In genomic region chr1:203776636-203777035, GRCh38 we compare ENCODE assay signal across 13 cellular contexts. TPM values are rescaled to one million over a fixed set of nuclear protein-coding genes. Genes with fewer than 3 reads are reported as not detected.
A peak's percentile ranks its signal among the peaks of the same experiment; 100 is the strongest.
DNase-seq lines count a peak whose midpoint lies in the region; ATAC-seq and TF ChIP-seq lines count a peak whose summit lies in the region.
"Had no signal": no experiment of that assay in that cellular context is flagged by ENCODE, and none has a peak within 500 bp of the region (broad histone marks: within the 10 kb centered on the region; RNA-seq: fewer than 3 reads in every experiment).

No MANE protein-coding gene starts in this region.

- H3K36me3 ChIP-seq in left ventricle myocardium inferior, result no peaks in the 10 kb centered on the region

- H3K4me3 Mint-ChIP-seq in T-helper 17 cell, result no peak overlapping the region
- H3K4me3 Mint-ChIP-seq: dendritic cell treated with granulocyte-macrophage colony-stimulating factor and Interleukin-4, amounts not matched to agents 40 ng/mL and 50 ng/mL, for 4 days had no signal

- peak overlapping the region; percentile 19 for H3K27ac Mint-ChIP-seq in T-helper 17 cell
- H3K27ac Mint-ChIP-seq: dendritic cell treated with granulocyte-macrophage colony-stimulating factor and Interleukin-4, amounts not matched to agents 40 ng/mL and 50 ng/mL, for 4 days had no signal

- H3K4me1 Mint-ChIP-seq in T-helper 17 cell, result peaks cover 4% of the 10 kb centered on the region

- peak; percentile 36 for TF ChIP-seq CTCF in left ventricle myocardium inferior (IDR thresholded peaks at IDR 0.05; ENCODE audit: borderline replicate concordance)

- ATAC-seq in T-helper 17 cell, result no peak

- H3K4me1 ChIP-seq in left ventricle myocardium inferior, result peaks cover 2% of the 10 kb centered on the region

- H3K4me3 ChIP-seq in left ventricle myocardium inferior, result no peak overlapping the region

- H3K9me3 ChIP-seq in T-helper 17 cell (ENCODE audit: control insufficient read depth, low read length, poor library complexity, severe bottlenecking) (no peaks in the 10 kb centered on the region), left ventricle myocardium inferior (replicated peaks) (no peaks in the 10 kb centered on the region)

- H3K27ac ChIP-seq in left ventricle myocardium inferior (replicated peaks), result no peak overlapping the region
- H3K27ac ChIP-seq in substantia nigra (ENCODE audit: low read depth, low read length, poor library complexity, severe bottlenecking), result peak overlapping the region; percentile 8

- peaks cover 2% of the 10 kb centered on the region for H3K36me3 Mint-ChIP-seq in T-helper 17 cell (ENCODE audit: low read depth)

- intact Hi-C loops in left ventricle myocardium inferior (cut with micrococcal nuclease), result no loop called here

- H3K27me3 ChIP-seq in left ventricle myocardium inferior (ENCODE audit: low read depth), result no peaks in the 10 kb centered on the region

- peak; percentile 49 for DNase-seq in activated effector memory CD4-positive, alpha-beta T cell treated with anti-CD3 and anti-CD28 coated beads, Interleukin-2, amount 50 U/mL, for 16 hours
- no peak for DNase-seq in activated effector memory CD4-positive, alpha-beta T cell treated with Interleukin-2 at 50 U/mL for 16 hours
- DNase-seq in T-helper 17 cell (no peak), left ventricle myocardium inferior (no peak), substantia nigra (lab: John Stamatoyannopoulos, UW) (peak in 32 of 49 donors; percentile 1 to 60 (median 25)), NCI-H2196 treated with DMSO at 0.1 percent for 48 hours (lab: John Stamatoyannopoulos, UW; ENCODE audit: unreplicated experiment) (no peak), glomerular visceral epithelial cell (ENCODE audit: extremely low spot score) (no peak)
- DNase-seq in stimulated activated CD4-positive, alpha-beta T cell treated with anti-CD3 and anti-CD28 coated beads, Interleukin-4, amount 100 ng/mL, for 4 hours, result no peak
- DNase-seq: activated CD4-positive, alpha-beta T cell treated with anti-CD3 and anti-CD28 coated beads for 48 hours; mesendoderm; NCI-H774; stimulated activated CD4-positive, alpha-beta T cell treated with anti-CD3 and anti-CD28 coated beads, Interleukin-4, amount 100 ng/mL, for 24 hours had no signal

- H3K27me3 Mint-ChIP-seq in T-helper 17 cell, result no peaks in the 10 kb centered on the region
- H3K27me3 Mint-ChIP-seq: dendritic cell treated with granulocyte-macrophage colony-stimulating factor and Interleukin-4, amounts not matched to agents 40 ng/mL and 50 ng/mL, for 4 days had no signal

RNA-seq across cellular contexts. Expression of gene LAX1, which starts 11.7 kb away (rescaled TPM):
- total RNA-seq in T-helper 17 cell (10 to 100 TPM; 21.7 to 23.9 TPM), left ventricle myocardium inferior (not detected)

RNA-seq across cellular contexts. Expression of gene ZBED6, which starts 18.8 kb away (rescaled TPM):
- total RNA-seq in T-helper 17 cell, result 10 to 100 TPM; 32.0 to 32.6 TPM
- total RNA-seq in left ventricle myocardium inferior, result 11.1 TPM

RNA-seq across cellular contexts. Expression of gene ZC3H11A, which starts 18.8 kb away (rescaled TPM):
- total RNA-seq in T-helper 17 cell, result 10 to 100 TPM; 71.8 to 80.5 TPM
- 50.1 TPM for total RNA-seq in left ventricle myocardium inferior

Comparison
In these comparisons a context has a peak if more than half of its experiments do, and no peak if none do; other contexts are left out.
1. DNase-seq: peak in activated effector memory CD4-positive, alpha-beta T cell treated with anti-CD3 and anti-CD28 coated beads, Interleukin-2, amount 50 U/mL, for 16 hours (single experiment) and substantia nigra (32 of 49); none in activated effector memory CD4-positive, alpha-beta T cell treated with Interleukin-2 at 50 U/mL for 16 hours (single experiment), T-helper 17 cell (0 of 3), left ventricle myocardium inferior (single experiment), NCI-H2196 treated with DMSO at 0.1 percent for 48 hours (single experiment), stimulated activated CD4-positive, alpha-beta T cell treated with anti-CD3 and anti-CD28 coated beads, Interleukin-4, amount 100 ng/mL, for 4 hours (0 of 2) and glomerular visceral epithelial cell (single experiment).
2. RNA of gene LAX1, which starts 11.7 kb away (total RNA-seq): 21.7 to 23.9 TPM in T-helper 17 cell; not detected in left ventricle myocardium inferior (single experiment); every median in the first group is over 10 times any median in the second.